16 cellular contexts compared by ENCODE assay signal in genomic region chr17:49450735-49451134, GRCh38. TPM values are rescaled to one million over a fixed set of nuclear protein-coding genes. Genes with fewer than 3 reads are reported as not detected.
DNase-seq lines count a peak whose midpoint lies in the region; TF ChIP-seq lines count a peak whose summit lies in the region.
"Had no signal": no experiment of that assay in that cellular context is flagged by ENCODE, and none has a peak within 500 bp of the region (broad histone marks: within the 10 kb centered on the region; RNA-seq: fewer than 3 reads in every experiment).

No MANE protein-coding gene starts in this region.

- H3K9me2 ChIP-seq in Loucy (replicated peaks; ENCODE audit: low read depth, low read length), result no peaks in the 10 kb centered on the region

- H3K4me2 ChIP-seq in Loucy (ENCODE audit: low read depth, low read length, poor library complexity, severe bottlenecking), result peak overlapping the region; percentile 72

- peaks cover 20% of the 10 kb centered on the region for H3K27me3 Mint-ChIP-seq in activated CD4-positive, alpha-beta memory T cell treated with anti-CD3 and anti-CD28 coated beads, Interleukin-2, amount 10 ng/mL, durations not matched to agents 7 days and 5 days
- no peaks in the 10 kb centered on the region for H3K27me3 Mint-ChIP-seq in activated CD4-positive, alpha-beta memory T cell treated with anti-CD3 and anti-CD28 coated beads for 36 hours
- H3K27me3 Mint-ChIP-seq in dendritic cell treated with granulocyte-macrophage colony-stimulating factor and Interleukin-4, amounts not matched to agents 40 ng/mL and 50 ng/mL, for 4 days, result peaks cover 34% of the 10 kb centered on the region
- H3K27me3 Mint-ChIP-seq in neural crest cell (ENCODE audit: low read depth), result no peaks in the 10 kb centered on the region

- no peak for TF ChIP-seq CTCF in Loucy (conservative IDR thresholded peaks at IDR 0.05; ENCODE audit: low read length)
- no peak for TF ChIP-seq CTCF in neural crest cell (conservative IDR thresholded peaks at IDR 0.05)

- peaks cover 45% of the 10 kb centered on the region for H3K4me1 ChIP-seq in Loucy (ENCODE audit: insufficient read depth, low read length, poor library complexity, severe bottlenecking)
- H3K4me1 ChIP-seq: gastrocnemius medialis had no signal

- H4K20me1 ChIP-seq in Loucy (ENCODE audit: insufficient read depth, low read length, poor library complexity, severe bottlenecking), result no peaks in the 10 kb centered on the region

- H3K36me3 ChIP-seq in Loucy (ENCODE audit: insufficient read depth, low read length), result no peaks in the 10 kb centered on the region
- H3K36me3 ChIP-seq: gastrocnemius medialis had no signal

- no peak overlapping the region; the same call in 1 of the 2 replicates for H2AFZ ChIP-seq in Loucy (ENCODE audit: low read length)

- H3K4me1 Mint-ChIP-seq in activated CD4-positive, alpha-beta memory T cell treated with anti-CD3 and anti-CD28 coated beads, Interleukin-2, amount 10 ng/mL, durations not matched to agents 7 days and 5 days, result peaks cover 30% of the 10 kb centered on the region
- H3K4me1 Mint-ChIP-seq in activated CD4-positive, alpha-beta memory T cell treated with anti-CD3 and anti-CD28 coated beads for 36 hours (ENCODE audit: low read depth), result peaks cover 3% of the 10 kb centered on the region
- peaks cover 22% of the 10 kb centered on the region for H3K4me1 Mint-ChIP-seq in dendritic cell treated with granulocyte-macrophage colony-stimulating factor and Interleukin-4, amounts not matched to agents 40 ng/mL and 50 ng/mL, for 4 days (ENCODE audit: low read depth)
- H3K4me1 Mint-ChIP-seq in neural crest cell, result peaks cover 74% of the 10 kb centered on the region

- peak overlapping the region; percentile 67 for H3K9ac ChIP-seq in Loucy (ENCODE audit: low read depth, low read length, poor library complexity, severe bottlenecking)

- H3K79me2 ChIP-seq in Loucy (ENCODE audit: insufficient read depth, low read length), result no peaks in the 10 kb centered on the region

- H3K27ac Mint-ChIP-seq in activated CD4-positive, alpha-beta memory T cell treated with anti-CD3 and anti-CD28 coated beads, Interleukin-2, amount 10 ng/mL, durations not matched to agents 7 days and 5 days, result peak overlapping the region; percentile 45
- no peak overlapping the region for H3K27ac Mint-ChIP-seq in activated CD4-positive, alpha-beta memory T cell treated with anti-CD3 and anti-CD28 coated beads for 36 hours
- H3K27ac Mint-ChIP-seq in dendritic cell treated with granulocyte-macrophage colony-stimulating factor and Interleukin-4, amounts not matched to agents 40 ng/mL and 50 ng/mL, for 4 days, result peak overlapping the region; percentile 30
- H3K27ac Mint-ChIP-seq in neural crest cell (ENCODE audit: unreplicated experiment), result peak overlapping the region; percentile 28
- H3K27ac Mint-ChIP-seq: progenitor cell of endocrine pancreas; T-helper 1 cell treated with Interleukin-12 subunit alpha and Interleukin-12 subunit beta and Interleukin-4 antibody, amounts not matched to agents 30 μg/mL and 1 μg/mL, for 36 hours had no signal

- H3K27me3 ChIP-seq in Loucy (ENCODE audit: insufficient read depth, low read length, poor library complexity, severe bottlenecking), result no peaks in the 10 kb centered on the region
- H3K27me3 ChIP-seq: gastrocnemius medialis had no signal

- H3F3A ChIP-seq in Loucy (ENCODE audit: low read depth), result peaks cover 4% of the 10 kb centered on the region

- no peaks in the 10 kb centered on the region for H3K9me3 ChIP-seq in Loucy (ENCODE audit: insufficient read depth, low read depth, low read length)
- H3K9me3 ChIP-seq: gastrocnemius medialis had no signal

- H3K9me3 Mint-ChIP-seq in activated CD4-positive, alpha-beta memory T cell treated with anti-CD3 and anti-CD28 coated beads, Interleukin-2, amount 10 ng/mL, durations not matched to agents 7 days and 5 days, result no peaks in the 10 kb centered on the region
- H3K9me3 Mint-ChIP-seq in activated CD4-positive, alpha-beta memory T cell treated with anti-CD3 and anti-CD28 coated beads for 36 hours, result no peaks in the 10 kb centered on the region
- no peaks in the 10 kb centered on the region for H3K9me3 Mint-ChIP-seq in dendritic cell treated with granulocyte-macrophage colony-stimulating factor and Interleukin-4, amounts not matched to agents 40 ng/mL and 50 ng/mL, for 4 days
- no peaks in the 10 kb centered on the region for H3K9me3 Mint-ChIP-seq in neural crest cell
- H3K9me3 Mint-ChIP-seq: T-helper 1 cell treated with Interleukin-12 subunit alpha and Interleukin-12 subunit beta and Interleukin-4 antibody, amounts not matched to agents 30 μg/mL and 1 μg/mL, for 36 hours had no signal

- intact Hi-C loops in activated CD4-positive, alpha-beta memory T cell treated with anti-CD3 and anti-CD28 coated beads for 36 hours (cut with micrococcal nuclease), result no loop called here
- intact Hi-C loops in dendritic cell treated with granulocyte-macrophage colony-stimulating factor and Interleukin-4, amounts not matched to agents 40 ng/mL and 50 ng/mL, for 4 days (cut with micrococcal nuclease), result no loop called here

- H3K36me3 Mint-ChIP-seq in activated CD4-positive, alpha-beta memory T cell treated with anti-CD3 and anti-CD28 coated beads, Interleukin-2, amount 10 ng/mL, durations not matched to agents 7 days and 5 days (ENCODE audit: low read depth), result no peaks in the 10 kb centered on the region
- no peaks in the 10 kb centered on the region for H3K36me3 Mint-ChIP-seq in activated CD4-positive, alpha-beta memory T cell treated with anti-CD3 and anti-CD28 coated beads for 36 hours
- no peaks in the 10 kb centered on the region for H3K36me3 Mint-ChIP-seq in dendritic cell treated with granulocyte-macrophage colony-stimulating factor and Interleukin-4, amounts not matched to agents 40 ng/mL and 50 ng/mL, for 4 days (ENCODE audit: low read depth)
- no peaks in the 10 kb centered on the region for H3K36me3 Mint-ChIP-seq in neural crest cell (ENCODE audit: low read depth)

- CTCF ChIA-PET in activated CD4-positive, alpha-beta memory T cell treated with anti-CD3 and anti-CD28 coated beads, Interleukin-2, amount 10 ng/mL, durations not matched to agents 7 days and 5 days (lab: Charles Lee), result interaction anchor here (0.7 to 1.0 kb wide), 2 partner anchors 45 to 142 kb away, joined by 3 to 4 read pairs; no protein-coding TSS in a partner anchor
- CTCF ChIA-PET in activated CD4-positive, alpha-beta memory T cell treated with anti-CD3 and anti-CD28 coated beads for 36 hours (lab: Charles Lee), result no interaction called here

- POLR2A ChIA-PET in activated CD4-positive, alpha-beta memory T cell treated with anti-CD3 and anti-CD28 coated beads, Interleukin-2, amount 10 ng/mL, durations not matched to agents 7 days and 5 days (lab: Charles Lee), result interaction anchor here (1.2 kb wide), 1 partner anchor 15 kb away, joined by 3 read pairs; no protein-coding TSS in a partner anchor
- POLR2A ChIA-PET in activated CD4-positive, alpha-beta memory T cell treated with anti-CD3 and anti-CD28 coated beads for 36 hours (lab: Charles Lee), result no interaction called here

- H3K4me3 Mint-ChIP-seq in activated CD4-positive, alpha-beta memory T cell treated with anti-CD3 and anti-CD28 coated beads, Interleukin-2, amount 10 ng/mL, durations not matched to agents 7 days and 5 days, result no peak overlapping the region
- H3K4me3 Mint-ChIP-seq in activated CD4-positive, alpha-beta memory T cell treated with anti-CD3 and anti-CD28 coated beads for 36 hours, result no peak overlapping the region
- no peak overlapping the region for H3K4me3 Mint-ChIP-seq in dendritic cell treated with granulocyte-macrophage colony-stimulating factor and Interleukin-4, amounts not matched to agents 40 ng/mL and 50 ng/mL, for 4 days
- H3K4me3 Mint-ChIP-seq in neural crest cell, result no peak overlapping the region
- H3K4me3 Mint-ChIP-seq: T-helper 1 cell treated with Interleukin-12 subunit alpha and Interleukin-12 subunit beta and Interleukin-4 antibody, amounts not matched to agents 30 μg/mL and 1 μg/mL, for 36 hours had no signal

- peak overlapping the region; percentile 29 for H3K4me3 ChIP-seq in Loucy (ENCODE audit: low read length, poor library complexity, severe bottlenecking)
- H3K4me3 ChIP-seq: gastrocnemius medialis had no signal

- peak; percentile 24 for DNase-seq in activated CD4-positive, alpha-beta memory T cell treated with anti-CD3 and anti-CD28 coated beads, Interleukin-2, amount 10 ng/mL, durations not matched to agents 7 days and 5 days
- DNase-seq in activated CD4-positive, alpha-beta memory T cell treated with anti-CD3 and anti-CD28 coated beads for 36 hours, result no peak
- DNase-seq in neural crest cell (ENCODE audit: low read depth, low spot score), result no peak
- no peak for DNase-seq in HuH-7.5 (ENCODE audit: low spot score)
- DNase-seq in stimulated activated CD4-positive, alpha-beta T cell treated with anti-CD3 and anti-CD28 coated beads, Interleukin-1b, Interleukin-23, amount 100 ng/mL, for 48 hours, result no peak
- DNase-seq in NCI-H1417 (lab: John Stamatoyannopoulos, UW), result no peak
- DNase-seq: activated CD4-positive, alpha-beta T cell treated with anti-CD3 and anti-CD28 coated beads for 1 hour; activated T-cell treated with anti-CD3 and anti-CD28 coated beads, Interleukin-2, amount 50 U/mL, for 48 hours; effector CD8-positive, alpha-beta T cell; gastrocnemius medialis; NCI-H1048; stimulated activated CD4-positive, alpha-beta T cell treated with anti-CD3 and anti-CD28 coated beads, Interleukin-15, amount 100 ng/mL, for 24 hours had no signal

RNA-seq across cellular contexts. Expression of gene PHB1, which starts 36.1 kb away (rescaled TPM):
- 100 to 1,000 TPM; 103 to 105 TPM for total RNA-seq in activated CD4-positive, alpha-beta memory T cell treated with anti-CD3 and anti-CD28 coated beads, Interleukin-2, amount 10 ng/mL, durations not matched to agents 7 days and 5 days
- total RNA-seq in activated CD4-positive, alpha-beta memory T cell treated with anti-CD3 and anti-CD28 coated beads for 36 hours, result 100 to 1,000 TPM; 280 to 295 TPM
- 248 and 256 TPM in 2 replicates for total RNA-seq in neural crest cell

RNA-seq across cellular contexts. Expression of gene NGFR, which starts 44.4 kb away (rescaled TPM):
- under 1 TPM; 0.33 to 0.58 TPM for total RNA-seq in activated CD4-positive, alpha-beta memory T cell treated with anti-CD3 and anti-CD28 coated beads, Interleukin-2, amount 10 ng/mL, durations not matched to agents 7 days and 5 days
- under 1 TPM; 0.17 to 0.21 TPM for total RNA-seq in activated CD4-positive, alpha-beta memory T cell treated with anti-CD3 and anti-CD28 coated beads for 36 hours
- total RNA-seq in neural crest cell, result 322 and 334 TPM in 2 replicates

Comparison
In these comparisons a context has a peak if more than half of its experiments do, and no peak if none do; other contexts are left out.
1. RNA of gene NGFR, which starts 44.4 kb away (total RNA-seq): 322 to 334 TPM in neural crest cell; 0.33 to 0.58 TPM in activated CD4-positive, alpha-beta memory T cell treated with anti-CD3 and anti-CD28 coated beads, Interleukin-2, amount 10 ng/mL, durations not matched to agents 7 days and 5 days and 0.17 to 0.21 TPM in activated CD4-positive, alpha-beta memory T cell treated with anti-CD3 and anti-CD28 coated beads for 36 hours; every median in the first group is over 100 times any median in the second.